ENCODE assay signal across 8 cellular contexts in genomic region chr14:65230287-65230728, GRCh38.
DNase-seq lines count a peak whose midpoint lies in the region; ATAC-seq and TF ChIP-seq lines count a peak whose summit lies in the region.

No MANE protein-coding gene starts in this region.

- H3K36me3 Mint-ChIP-seq in stimulated activated naive CD8-positive, alpha-beta T cell treated with anti-CD3 and anti-CD28 coated beads, Interleukin-15, Interleukin-2, amounts not matched to agents 100 ng/mL and 50 ng/mL, for 24 hours (ENCODE audit: low read depth) = no peaks in the 10 kb centered on the region

- H3K4me1 ChIP-seq in gastroesophageal sphincter = peaks cover 0 to 17% (median 0%) of the 10 kb centered on the region in 3 donors

- ATAC-seq in stimulated activated naive CD8-positive, alpha-beta T cell treated with anti-CD3 and anti-CD28 coated beads, Interleukin-15, Interleukin-2, amounts not matched to agents 100 U/mL and 50 U/mL, for 24 hours = no peak
- ATAC-seq in gastroesophageal sphincter (peak; percentile 44), HG02798 (IDR thresholded peaks at IDR 0.05; ENCODE audit: poor library complexity, unreplicated experiment) (no peak)

- WGBS in gastroesophageal sphincter (ENCODE audit: low coverage in 1 of 2), 2 donors = 17 to 18% methylated on average over 6 to 9 of the region's 10 CpGs

- no peak for DNase-seq in stimulated activated naive CD8-positive, alpha-beta T cell treated with anti-CD3 and anti-CD28 coated beads, Interleukin-15, Interleukin-2, amounts not matched to agents 100 U/mL and 50 U/mL, for 24 hours
- DNase-seq in pons (ENCODE audit: low spot score) = peak; percentile 99
- DNase-seq in RPMI8226 = no peak
- DNase-seq in islet precursor cell = no peak

- H3K27ac Mint-ChIP-seq in stimulated activated naive CD8-positive, alpha-beta T cell treated with anti-CD3 and anti-CD28 coated beads, Interleukin-15, Interleukin-2, amounts not matched to agents 100 ng/mL and 50 ng/mL, for 24 hours = peak overlapping the region; percentile 87

- no peaks in the 10 kb centered on the region for H3K27me3 Mint-ChIP-seq in stimulated activated naive CD8-positive, alpha-beta T cell treated with anti-CD3 and anti-CD28 coated beads, Interleukin-15, Interleukin-2, amounts not matched to agents 100 ng/mL and 50 ng/mL, for 24 hours

- H3K4me1 Mint-ChIP-seq in stimulated activated naive CD8-positive, alpha-beta T cell treated with anti-CD3 and anti-CD28 coated beads, Interleukin-15, Interleukin-2, amounts not matched to agents 100 ng/mL and 50 ng/mL, for 24 hours (ENCODE audit: low read depth) = peaks cover 45% of the 10 kb centered on the region

- no peaks in the 10 kb centered on the region for H3K36me3 ChIP-seq in gastroesophageal sphincter

- no peak for TF ChIP-seq POLR2A in gastroesophageal sphincter (IDR thresholded peaks at IDR 0.05)

- peak overlapping the region; percentile 77 for H3K4me3 Mint-ChIP-seq in stimulated activated naive CD8-positive, alpha-beta T cell treated with anti-CD3 and anti-CD28 coated beads, Interleukin-15, Interleukin-2, amounts not matched to agents 100 ng/mL and 50 ng/mL, for 24 hours

- no peak for TF ChIP-seq EP300 in gastroesophageal sphincter (IDR thresholded peaks at IDR 0.05)

- peak overlapping the region in 3 of 4 donors; percentile 66 to 74 (median 74) for H3K27ac ChIP-seq in gastroesophageal sphincter

- no peaks in the 10 kb centered on the region for H3K9me3 ChIP-seq in gastroesophageal sphincter

- no peaks in the 10 kb centered on the region for H3K9me3 Mint-ChIP-seq in stimulated activated naive CD8-positive, alpha-beta T cell treated with anti-CD3 and anti-CD28 coated beads, Interleukin-15, Interleukin-2, amounts not matched to agents 100 ng/mL and 50 ng/mL, for 24 hours

- TF ChIP-seq CTCF in WI38 (IDR thresholded peaks at IDR 0.05; ENCODE audit: low read depth, low read length) = no peak
- no peak for TF ChIP-seq CTCF in gastroesophageal sphincter (IDR thresholded peaks at IDR 0.05)

- H3K4me3 ChIP-seq in WI38 (ENCODE audit: low read depth, low read length) (peak overlapping the region; percentile 20; the same call in 1 of the 2 replicates), gastroesophageal sphincter (peak overlapping the region; percentile 23 to 45)

- no peaks in the 10 kb centered on the region for H3K27me3 ChIP-seq in gastroesophageal sphincter
